In the genomic region with DNA sequence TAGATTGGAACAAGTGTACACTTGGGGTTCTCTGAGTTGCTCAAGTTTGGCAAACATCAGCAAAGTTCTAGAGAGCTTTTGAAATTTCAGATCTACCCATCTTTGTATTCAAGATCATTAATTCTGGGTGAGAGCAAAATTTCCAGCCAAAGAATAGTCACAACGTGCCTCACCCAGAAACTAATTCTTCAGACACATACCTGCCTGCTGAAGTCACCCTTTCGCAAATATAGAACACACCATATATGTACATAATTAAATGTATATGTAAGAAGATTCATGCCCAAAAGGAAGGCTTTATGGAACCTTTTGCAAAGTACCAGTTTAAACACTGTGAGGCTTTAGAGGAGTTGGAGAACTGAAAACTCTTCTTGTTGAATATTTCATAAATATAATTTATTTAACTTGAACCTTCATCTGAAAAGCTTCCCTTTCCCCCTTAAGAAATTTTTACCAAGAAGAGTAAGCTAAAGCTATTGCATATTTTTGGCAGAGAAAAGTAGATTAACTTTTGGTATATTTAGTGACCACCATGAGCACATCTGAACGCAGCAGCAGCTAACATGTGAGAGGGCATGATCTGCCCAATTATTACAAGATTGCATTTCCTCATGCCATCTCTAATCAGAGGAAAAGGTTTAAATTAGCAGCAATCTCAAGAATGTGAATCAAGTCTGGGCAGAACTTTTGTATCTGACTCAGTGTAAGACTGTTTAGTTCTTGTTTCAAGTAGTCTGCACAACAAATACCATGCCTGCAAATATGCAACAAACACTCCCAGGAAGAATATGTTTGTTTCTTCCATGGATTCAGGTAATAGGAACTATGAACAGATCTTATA, we compare ENCODE assay signal across 12 cellular contexts. TPM values are rescaled to one million over a fixed set of nuclear protein-coding genes. Genes with fewer than 3 reads are reported as not detected.
DNase-seq lines count a peak whose midpoint lies in the region; ATAC-seq and TF ChIP-seq lines count a peak whose summit lies in the region.
"Had no signal": no experiment of that assay in that cellular context is flagged by ENCODE, and none has a peak within 500 bp of the region (broad histone marks: within the 10 kb centered on the region; RNA-seq: fewer than 3 reads in every experiment).

No MANE protein-coding gene starts in this region.

- DNase-seq in AG04450 (ENCODE audit: low read depth, low spot score) (no peak), NCI-H226 (peak; percentile 51), choroid plexus epithelial cell (ENCODE audit: low read depth) (peak; percentile 70), OCI-M1 (lab: John Stamatoyannopoulos, UW) (no peak)
- DNase-seq: activated CD8-positive, alpha-beta memory T cell treated with anti-CD3 and anti-CD28 coated beads, Interleukin-2, amount 10 ng/mL, durations not matched to agents 7 days and 5 days; aorta; NCI-H526; T-helper 2 cell had no signal

- H3K36me3 ChIP-seq in mesodermal cell (ENCODE audit: control insufficient read depth, insufficient read depth, low read length), result peaks cover 45% of the 10 kb centered on the region

- no peak for ATAC-seq in HG02885 (IDR thresholded peaks at IDR 0.05; ENCODE audit: poor library complexity, unreplicated experiment)
- no peak for ATAC-seq in GM18868 (IDR thresholded peaks at IDR 0.05; ENCODE audit: unreplicated experiment)
- ATAC-seq in HG02642 (IDR thresholded peaks at IDR 0.05; ENCODE audit: poor library complexity, unreplicated experiment), result no peak
- ATAC-seq: activated CD8-positive, alpha-beta memory T cell treated with anti-CD3 and anti-CD28 coated beads, Interleukin-2, amount 10 ng/mL, durations not matched to agents 7 days and 5 days had no signal

- H3K27ac ChIP-seq in AG04450 (ENCODE audit: low read depth, low read length) (peak overlapping the region; percentile 4), mesodermal cell (ENCODE audit: low read depth, low read length, severe bottlenecking) (peak overlapping the region; percentile 42)

- POLR2A ChIA-PET in AG04450 (lab: Yijun Ruan, JAX), result interaction anchor here (0.7 to 1.6 kb wide), 3 partner anchors 42 to 326 kb away, joined by 4 to 7 read pairs (median 6); no protein-coding TSS in a partner anchor

- CTCF ChIA-PET in AG04450 (lab: Charles Lee), result interaction anchor here (0.7 to 2.6 kb wide), 4 partner anchors 83 to 885 kb away, joined by 4 to 7 read pairs (median 5); no protein-coding TSS in a partner anchor

- peaks cover 63% of the 10 kb centered on the region for H3K4me1 ChIP-seq in mesodermal cell (ENCODE audit: control insufficient read depth, insufficient read depth, low read length, poor library complexity, severe bottlenecking)

- H3K4me3 ChIP-seq in AG04450 (ENCODE audit: low read depth, low read length), result peak overlapping the region; percentile 94
- H3K4me3 ChIP-seq in choroid plexus epithelial cell (ENCODE audit: low read depth, low read length), result no peak overlapping the region
- peak overlapping the region; percentile 6 for H3K4me3 ChIP-seq in mesodermal cell (ENCODE audit: extremely low read depth, insufficient read depth, low read length, poor library complexity, severe bottlenecking)

- H3K9me3 ChIP-seq in AG04450 (ENCODE audit: control insufficient read depth, insufficient read depth, low read length) (no peaks in the 10 kb centered on the region), mesodermal cell (ENCODE audit: control insufficient read depth, low read length) (no peaks in the 10 kb centered on the region)

- no peak for TF ChIP-seq CTCF in AG04450 (IDR thresholded peaks at IDR 0.05; ENCODE audit: low read depth, low read length)
- TF ChIP-seq CTCF in choroid plexus epithelial cell (conservative IDR thresholded peaks at IDR 0.05; ENCODE audit: low read depth, low read length), result no peak

- H3K27me3 ChIP-seq in AG04450 (ENCODE audit: control insufficient read depth, insufficient read depth, low read length), result no peaks in the 10 kb centered on the region

- no CpG with 5 or more reads among the region's 3 CpGs for WGBS in mesodermal cell (ENCODE audit: insufficient coverage in 2 of 2), 2 experiments

RNA-seq across cellular contexts. Expression of a gene that starts 8.2 kb away (rescaled TPM):
- 533 and 627 TPM in 2 replicates for polyA plus RNA-seq in AG04450 (2011; rRNA removed)
- polyA minus RNA-seq in AG04450 (2011; rRNA and poly(A)+ RNA removed), result 743 and 759 TPM in 2 replicates
- 41.8 TPM for polyA plus RNA-seq in mesodermal cell (2013, experiment 1 of 2)
- polyA plus RNA-seq in mesodermal cell (2013, experiment 2 of 2), result 44.6 TPM

Comparison
In these comparisons a context has a peak if more than half of its experiments do, and no peak if none do; other contexts are left out.
1. DNase-seq: peak in NCI-H226 (single experiment) and choroid plexus epithelial cell (single experiment); none in AG04450 (single experiment) and OCI-M1 (single experiment).